In the genomic region with DNA sequence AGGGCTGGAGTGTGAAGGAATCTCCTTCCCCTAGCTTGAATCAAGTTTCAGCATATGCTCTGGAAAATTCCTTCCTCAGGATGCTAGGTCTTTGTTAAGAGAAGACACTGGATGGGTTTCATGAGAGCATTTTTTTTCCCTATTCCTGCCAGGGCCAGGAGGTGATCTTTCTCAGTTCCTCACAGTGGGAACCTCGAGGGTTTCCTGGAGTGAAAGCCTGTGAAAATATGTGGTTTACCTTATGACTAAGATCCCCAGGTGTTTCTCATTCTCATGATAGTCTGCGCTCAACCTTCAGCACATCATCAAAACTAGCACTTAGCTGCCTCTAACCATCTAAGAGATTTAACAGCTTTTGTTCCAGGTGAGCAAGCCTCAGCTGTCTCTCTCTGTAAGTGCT, we compare ENCODE assay signal across 1 cellular context.
A peak's percentile ranks its signal among the peaks of the same experiment; 100 is the strongest.
TF ChIP-seq lines count a peak whose summit lies in the region.

No MANE protein-coding gene starts in this region.

TF ChIP-seq in GM12878, 131 proteins besides CTCF, POLR2A, EP300 and RAD21:
- TF ChIP-seq SPI1 (IDR thresholded peaks at IDR 0.05; ENCODE audit: borderline replicate concordance, insufficient read depth, low read depth, low read length) = peak; percentile 29; the same call in 1 of the 2 replicates
- no peak for TF ChIP-seq ZNF24 (IDR thresholded peaks at IDR 0.05)
- no peak for TF ChIP-seq RELA (IDR thresholded peaks at IDR 0.05; ENCODE audit: borderline replicate concordance, partially characterized antibody)
- TF ChIP-seq RUNX3 (IDR thresholded peaks at IDR 0.05; ENCODE audit: low read length) = peak; percentile 46; the same call in 1 of the 2 replicates
